In the genomic region with DNA sequence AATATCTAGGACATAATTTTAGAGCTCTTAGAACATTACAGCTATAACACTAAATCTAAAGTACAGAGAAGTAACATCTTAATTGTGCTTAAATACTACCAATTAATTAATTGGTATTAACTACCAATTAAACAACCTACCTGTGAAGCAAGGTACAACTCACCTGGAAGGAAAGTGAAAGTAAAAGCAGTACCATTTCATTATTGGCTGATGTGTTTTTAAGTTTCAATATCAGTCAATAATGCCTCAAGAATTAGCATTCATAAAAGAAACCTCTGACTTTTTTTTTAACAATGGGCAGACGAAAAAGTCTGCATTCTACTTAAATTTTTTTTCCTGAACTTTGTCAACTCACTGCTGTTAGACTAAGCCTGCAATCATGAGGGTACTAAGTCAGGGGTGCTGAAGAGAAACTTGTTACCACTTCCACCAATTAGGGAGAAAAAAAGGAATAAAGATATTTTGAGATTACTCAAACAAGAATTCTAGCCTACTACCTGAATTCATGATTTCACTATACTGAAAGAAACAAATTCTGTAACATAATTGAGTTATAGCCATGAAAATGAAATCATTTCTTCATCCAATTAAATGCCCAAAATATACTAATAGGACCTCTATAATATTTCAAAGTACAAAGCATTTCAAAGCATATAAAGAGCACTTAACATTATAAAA, we compare ENCODE assay signal across 13 cellular contexts. TPM values are rescaled to one million over a fixed set of nuclear protein-coding genes. Genes with fewer than 3 reads are reported as not detected.
A peak's percentile ranks its signal among the peaks of the same experiment; 100 is the strongest.
DNase-seq lines count a peak whose midpoint lies in the region; ATAC-seq, FAIRE-seq and TF ChIP-seq lines count a peak whose summit lies in the region.
"Had no signal": no experiment of that assay in that cellular context is flagged by ENCODE, and none has a peak within 500 bp of the region (broad histone marks: within the 10 kb centered on the region; RNA-seq: fewer than 3 reads in every experiment).

No MANE protein-coding gene starts in this region.

- no peak for DNase-seq in MCF 10A (ENCODE audit: unreplicated experiment)
- no peak for DNase-seq in breast epithelium (ENCODE audit: low spot score in 2 of 2)
- DNase-seq in GM12878 (ENCODE audit: low read depth, low spot score) = no peak
- no peak for DNase-seq in PC-3
- DNase-seq in EL = no peak
- DNase-seq: DMS79 treated with DMSO at 0.1 percent for 48 hours, left cardiac atrium, MG63, NCI-H2171 had no signal

- H3K9ac ChIP-seq in Loucy (ENCODE audit: low read depth, low read length, poor library complexity, severe bottlenecking) (no peak overlapping the region), GM12878 (ENCODE audit: control insufficient read depth, insufficient read depth, low read length) (no peak overlapping the region), PC-3 (ENCODE audit: low read length) (no peak overlapping the region)

- WGBS in GM12878 (ENCODE audit: insufficient coverage, insufficient replicate concordance, low lambda C conversion rate, missing lambda C conversion rate) = 0% methylated on average over 1 of the region's 1 CpG

- TF ChIP-seq RAD21 in GM12878 (IDR thresholded peaks at IDR 0.05; ENCODE audit: insufficient read depth, low read depth, low read length) = no peak

- H3K4me1 ChIP-seq in breast epithelium (no peaks in the 10 kb centered on the region), Loucy (ENCODE audit: insufficient read depth, low read length, poor library complexity, severe bottlenecking) (peaks cover 11% of the 10 kb centered on the region), GM12878 (ENCODE audit: control insufficient read depth, insufficient read depth, low read length) (peaks cover 14% of the 10 kb centered on the region), PC-3 (ENCODE audit: insufficient read depth, low read length) (no peaks in the 10 kb centered on the region)

- peak overlapping the region; percentile 28 for H3K4me3 Mint-ChIP-seq in MCF 10A (ENCODE audit: unreplicated experiment)
- peak overlapping the region; percentile 51 for H3K4me3 Mint-ChIP-seq in stimulated activated memory B cell treated with anti-CD40 and anti-IgM and Interleukin-4, amounts not matched to agents 10 μg/mL and 1 μg/mL and 100 μg/mL, for 72 hours

- CTCF ChIA-PET in MCF 10A (lab: Yijun Ruan, JAX) = no interaction called here
- CTCF ChIA-PET in GM12878 (lab: Yijun Ruan, JAX) = no interaction called here
- CTCF ChIA-PET in PC-3 (lab: Charles Lee) = no interaction called here

- H3K27ac ChIP-seq in breast epithelium (no peak overlapping the region), GM12878 (ENCODE audit: control insufficient read depth, insufficient read depth) (no peak overlapping the region), PC-3 (ENCODE audit: low read length) (no peak overlapping the region)
- H3K27ac ChIP-seq: esophagus muscularis mucosa had no signal

- intact Hi-C loops in MCF 10A (cut with micrococcal nuclease) = no loop called here
- intact Hi-C loops in breast epithelium (cut with DNase I; ENCODE audit: low total_unique reads) = no loop called here
- intact Hi-C loops in GM12878 (cut with micrococcal nuclease; ENCODE audit: unreplicated experiment) = no loop called here
- intact Hi-C loops in PC-3 (cut with micrococcal nuclease) = no loop called here

- H3K27ac Mint-ChIP-seq in MCF 10A (ENCODE audit: low read depth, unreplicated experiment) = peak overlapping the region; percentile 19
- peak overlapping the region; percentile 57 for H3K27ac Mint-ChIP-seq in stimulated activated memory B cell treated with anti-CD40 and anti-IgM and Interleukin-4, amounts not matched to agents 10 μg/mL and 1 μg/mL and 100 μg/mL, for 72 hours

- H3K36me3 Mint-ChIP-seq in MCF 10A (ENCODE audit: insufficient read depth, unreplicated experiment) = peaks cover 36% of the 10 kb centered on the region
- H3K36me3 Mint-ChIP-seq in stimulated activated memory B cell treated with anti-CD40 and anti-IgM and Interleukin-4, amounts not matched to agents 10 μg/mL and 1 μg/mL and 100 μg/mL, for 72 hours = peaks cover 23% of the 10 kb centered on the region

- ATAC-seq in GM12878 (peak; percentile 40), PC-3 (no peak), GM19023 (IDR thresholded peaks at IDR 0.05; ENCODE audit: unreplicated experiment) (no peak)
- no peak for ATAC-seq in stimulated activated memory B cell treated with anti-CD40 and anti-IgM and Interleukin-4, amounts not matched to agents 10 μg/mL and 1 μg/mL and 100 μg/mL, for 72 hours
- ATAC-seq: left cardiac atrium had no signal

- in situ Hi-C loops in GM12878 (cut with MboI) = no loop called here

- TF ChIP-seq POLR2A in breast epithelium (IDR thresholded peaks at IDR 0.05) = no peak
- TF ChIP-seq POLR2A in GM12878 (IDR thresholded peaks at IDR 0.05; ENCODE audit: low read depth, low read length) = no peak

- RAD21 ChIA-PET in GM12878 (lab: Charles Lee; ENCODE audit: unreplicated experiment) = interaction anchor here (1.0 kb wide), 1 partner anchor 108 kb away, joined by 4 read pairs; no protein-coding TSS in a partner anchor

- H3K79me2 ChIP-seq in Loucy (ENCODE audit: insufficient read depth, low read length) (peaks cover 67% of the 10 kb centered on the region), GM12878 (ENCODE audit: control insufficient read depth, insufficient read depth, low read length) (peaks cover 65% of the 10 kb centered on the region), PC-3 (ENCODE audit: low read length) (peaks cover 40% of the 10 kb centered on the region)

- H4K20me1 ChIP-seq in Loucy (ENCODE audit: insufficient read depth, low read length, poor library complexity, severe bottlenecking) (peaks cover 29% of the 10 kb centered on the region), GM12878 (ENCODE audit: control insufficient read depth, insufficient read depth) (no peaks in the 10 kb centered on the region), PC-3 (ENCODE audit: low read length) (no peaks in the 10 kb centered on the region)

- no peak for TF ChIP-seq CTCF in MCF 10A (IDR thresholded peaks at IDR 0.05; ENCODE audit: unreplicated experiment)
- no peak for TF ChIP-seq CTCF in breast epithelium (IDR thresholded peaks at IDR 0.05)
- TF ChIP-seq CTCF in Loucy (conservative IDR thresholded peaks at IDR 0.05; ENCODE audit: low read length) = no peak
- TF ChIP-seq CTCF in GM12878 (IDR thresholded peaks at IDR 0.05 in 2 of 3, conservative IDR thresholded peaks at IDR 0.05 in 1 of 3; ENCODE audit: control insufficient read depth in 2 of 3, extremely low read depth in 1 of 3, insufficient read depth in 1 of 3, low read depth in 3 of 3, low read length in 3 of 3) = no peak
- TF ChIP-seq CTCF in PC-3 (conservative IDR thresholded peaks at IDR 0.05; ENCODE audit: low read depth, low read length) = no peak

- no peaks in the 10 kb centered on the region for H3K9me3 Mint-ChIP-seq in MCF 10A (ENCODE audit: unreplicated experiment)
- H3K9me3 Mint-ChIP-seq in stimulated activated memory B cell treated with anti-CD40 and anti-IgM and Interleukin-4, amounts not matched to agents 10 μg/mL and 1 μg/mL and 100 μg/mL, for 72 hours = no peaks in the 10 kb centered on the region

- H3K9me3 ChIP-seq in breast epithelium = no peaks in the 10 kb centered on the region
- H3K9me3 ChIP-seq in Loucy (ENCODE audit: insufficient read depth, low read depth, low read length) = no peaks in the 10 kb centered on the region
- H3K9me3 ChIP-seq in GM12878 (replicated peaks; ENCODE audit: control insufficient read depth, insufficient read depth, low read length) = no peaks in the 10 kb centered on the region
- no peaks in the 10 kb centered on the region for H3K9me3 ChIP-seq in PC-3 (ENCODE audit: low read length)
- H3K9me3 ChIP-seq: esophagus muscularis mucosa, MG63 had no signal

- H2AFZ ChIP-seq in Loucy (ENCODE audit: low read length) (no peak overlapping the region), GM12878 (ENCODE audit: control insufficient read depth, low read depth, low read length) (no peak overlapping the region), PC-3 (ENCODE audit: low read length) (no peak overlapping the region)

- H3K9me2 ChIP-seq in Loucy (replicated peaks; ENCODE audit: low read depth, low read length) = no peaks in the 10 kb centered on the region
- no peaks in the 10 kb centered on the region for H3K9me2 ChIP-seq in PC-3 (replicated peaks; ENCODE audit: low read length)

- BruUV-seq in MCF 10A (replicated peaks; lab: Mats Ljungman, UMichigan) = no TSS peak
- no TSS peak for BruUV-seq in GM12878 (replicated peaks; lab: Mats Ljungman, UMichigan)
- BruUV-seq in PC-3 (replicated peaks; lab: Mats Ljungman, UMichigan) = no TSS peak

- SMC1A ChIA-PET in GM12878 (lab: Charles Lee; ENCODE audit: uncharacterized antibody, unreplicated experiment) = interaction anchor here (1.0 to 1.2 kb wide), 4 partner anchors 9 to 99 kb away, joined by 3 read pairs; a partner anchor contains a TSS

- H3F3A ChIP-seq in Loucy (ENCODE audit: low read depth) = no peaks in the 10 kb centered on the region
- H3F3A ChIP-seq in PC-3 (ENCODE audit: low read length, unreplicated experiment) = no peaks in the 10 kb centered on the region

- POLR2A ChIA-PET in MCF 10A (lab: Yijun Ruan, JAX) (interaction anchor here (0.7 to 1.0 kb wide), 3 partner anchors 13 to 47 kb away, joined by 3 to 4 read pairs (median 4); a partner anchor contains a TSS), GM12878 (lab: Charles Lee) (no interaction called here), PC-3 (lab: Charles Lee; ENCODE audit: unreplicated experiment) (no interaction called here)

- H3K4me1 Mint-ChIP-seq in MCF 10A (ENCODE audit: insufficient read depth, unreplicated experiment) = no peaks in the 10 kb centered on the region
- H3K4me1 Mint-ChIP-seq in stimulated activated memory B cell treated with anti-CD40 and anti-IgM and Interleukin-4, amounts not matched to agents 10 μg/mL and 1 μg/mL and 100 μg/mL, for 72 hours = peaks cover 30% of the 10 kb centered on the region

- H3K27me3 Mint-ChIP-seq in MCF 10A (ENCODE audit: insufficient read depth, unreplicated experiment) = no peaks in the 10 kb centered on the region
- no peaks in the 10 kb centered on the region for H3K27me3 Mint-ChIP-seq in stimulated activated memory B cell treated with anti-CD40 and anti-IgM and Interleukin-4, amounts not matched to agents 10 μg/mL and 1 μg/mL and 100 μg/mL, for 72 hours

- no peak overlapping the region for H3K4me3 ChIP-seq in breast epithelium
- no peak overlapping the region for H3K4me3 ChIP-seq in Loucy (ENCODE audit: low read length, poor library complexity, severe bottlenecking)
- H3K4me3 ChIP-seq in GM12878 = no peak overlapping the region
- no peak overlapping the region for H3K4me3 ChIP-seq in PC-3 (ENCODE audit: low read length)
- H3K4me3 ChIP-seq: esophagus muscularis mucosa, MG63 had no signal

- H3K4me2 ChIP-seq in Loucy (ENCODE audit: low read depth, low read length, poor library complexity, severe bottlenecking) = peak overlapping the region; percentile 35
- H3K4me2 ChIP-seq in GM12878 (ENCODE audit: control insufficient read depth, insufficient read depth) = 0 out of 2 replicates have a peak overlapping the region, but pooled peaks have one; percentile 5
- no peak overlapping the region for H3K4me2 ChIP-seq in PC-3 (ENCODE audit: low read length)

- H3K27me3 ChIP-seq in breast epithelium (no peaks in the 10 kb centered on the region), Loucy (ENCODE audit: insufficient read depth, low read length, poor library complexity, severe bottlenecking) (no peaks in the 10 kb centered on the region), GM12878 (replicated peaks in 1 of 2; ENCODE audit: control insufficient read depth in 2 of 2, insufficient read depth in 2 of 2, low read length in 1 of 2) (no peaks in the 10 kb centered on the region), PC-3 (ENCODE audit: low read length) (no peaks in the 10 kb centered on the region)
- H3K27me3 ChIP-seq: esophagus muscularis mucosa, MG63 had no signal

- FAIRE-seq in GM12878 (lab: Jason Lieb, UNC) = peak; percentile 31

- H3K36me3 ChIP-seq in breast epithelium = no peaks in the 10 kb centered on the region
- H3K36me3 ChIP-seq in Loucy (ENCODE audit: insufficient read depth, low read length) = peaks cover 43% of the 10 kb centered on the region; the same call in 1 of the 2 replicates
- peaks cover 0 to 8% of the 10 kb centered on the region in 2 experiments; a peak in 3 of 4 replicates for H3K36me3 ChIP-seq in GM12878 (ENCODE audit: control insufficient read depth in 2 of 2, insufficient read depth in 2 of 2, low read length in 1 of 2)
- H3K36me3 ChIP-seq in PC-3 (ENCODE audit: low read depth, low read length) = no peaks in the 10 kb centered on the region; the same call in 1 of the 2 replicates

- TF ChIP-seq EP300 in GM12878 (IDR thresholded peaks at IDR 0.05; ENCODE audit: borderline replicate concordance in 1 of 2, control insufficient read depth in 1 of 2, low read depth in 2 of 2, low read length in 2 of 2) = no peak

RNA-seq across cellular contexts. Expression of a gene that starts 19.9 kb away (rescaled TPM):
- total RNA-seq in MCF 10A (2022) = 24.3 and 24.7 TPM in 2 replicates
- total RNA-seq in breast epithelium = 10 to 100 TPM; 22.4 to 32.9 (median 29.2) TPM
- 60.0 and 61.3 TPM in 2 replicates for total RNA-seq in GM12878 (2013; cell fraction: nucleolus; rRNA removed)
- total RNA-seq in GM12878 (2014; rRNA removed) = 21.0 and 25.0 TPM in 2 replicates
- 42.6 and 44.2 TPM in 2 replicates for total RNA-seq in GM12878 (2014; rRNA removed; fragmentation: Illumina TruSeq; extraction: Trizol)
- 27.6 and 30.6 TPM in 2 replicates for total RNA-seq in GM12878 (2021)
- 14.9 TPM for polyA plus RNA-seq in GM12878 (2011; ENCODE audit: low read depth)
- polyA plus RNA-seq in GM12878 (2011; rRNA removed) = 24.3 and 37.9 TPM in 2 replicates
- 9.4 TPM in 2 replicates for polyA plus RNA-seq in GM12878 (2011; cell fraction: cytosol; rRNA removed)
- polyA plus RNA-seq in GM12878 (2011; cell fraction: nucleus; rRNA removed) = 11.4 and 14.7 TPM in 2 replicates
- 21.4 and 22.2 TPM in 2 replicates for polyA plus RNA-seq in GM12878 (2012)
- polyA plus RNA-seq in GM12878 (2014; fragmentation: Illumina TruSeq; extraction: Trizol) = 44.4 and 57.4 TPM in 2 replicates
- polyA plus RNA-seq in GM12878 (2014; fragmentation: Nextera tagmentation; extraction: Ambion mirVana) = 10 to 100 TPM; 21.2 to 22.2 TPM
- 19.6 and 24.0 TPM in 2 replicates for polyA plus RNA-seq in GM12878 (2014; rRNA removed)
- 10 to 100 TPM; 34.2 to 34.6 TPM for polyA plus RNA-seq in GM12878 (2016; fragmentation: Nextera tagmentation; extraction: Ambion mirVana)
- polyA minus RNA-seq in GM12878 (2011; rRNA and poly(A)+ RNA removed) = 15.9 and 23.0 TPM in 2 replicates
- polyA minus RNA-seq in GM12878 (2011; cell fraction: cytosol; rRNA and poly(A)+ RNA removed) = 7.8 and 9.9 TPM in 2 replicates
- 10.0 and 14.7 TPM in 2 replicates for polyA minus RNA-seq in GM12878 (2011; cell fraction: nucleus; rRNA and poly(A)+ RNA removed)
- 10.4 and 12.0 TPM in 2 replicates for total RNA-seq in PC-3 (2014; rRNA removed)

RNA-seq across cellular contexts. Expression of a gene that starts 46.0 kb away (rescaled TPM):
- total RNA-seq in MCF 10A (2022) = 16.0 and 17.3 TPM in 2 replicates
- total RNA-seq in breast epithelium = 10 to 100 TPM; 22.3 to 35.7 (median 31.9) TPM
- 62.0 and 80.8 TPM in 2 replicates for total RNA-seq in GM12878 (2013; cell fraction: nucleolus; rRNA removed)
- total RNA-seq in GM12878 (2014; rRNA removed) = 23.7 and 27.0 TPM in 2 replicates
- 26.3 and 29.0 TPM in 2 replicates for total RNA-seq in GM12878 (2014; rRNA removed; fragmentation: Illumina TruSeq; extraction: Trizol)
- 33.9 and 35.0 TPM in 2 replicates for total RNA-seq in GM12878 (2021)
- polyA plus RNA-seq in GM12878 (2011; ENCODE audit: low read depth) = 14.5 TPM
- polyA plus RNA-seq in GM12878 (2011; rRNA removed) = 26.2 and 26.6 TPM in 2 replicates
- 24.4 and 40.2 TPM in 2 replicates for polyA plus RNA-seq in GM12878 (2011; cell fraction: cytosol; rRNA removed)
- polyA plus RNA-seq in GM12878 (2011; cell fraction: nucleus; rRNA removed) = 14.8 and 15.8 TPM in 2 replicates
- 14.8 and 20.4 TPM in 2 replicates for polyA plus RNA-seq in GM12878 (2012)
- polyA plus RNA-seq in GM12878 (2014; fragmentation: Illumina TruSeq; extraction: Trizol) = 29.5 and 35.9 TPM in 2 replicates
- polyA plus RNA-seq in GM12878 (2014; fragmentation: Nextera tagmentation; extraction: Ambion mirVana) = 10 to 100 TPM; 11.3 to 12.0 TPM
- polyA plus RNA-seq in GM12878 (2014; rRNA removed) = 24.0 and 27.5 TPM in 2 replicates
- polyA plus RNA-seq in GM12878 (2016; fragmentation: Nextera tagmentation; extraction: Ambion mirVana) = 10 to 100 TPM; 28.8 to 31.9 TPM
- polyA minus RNA-seq in GM12878 (2011; rRNA and poly(A)+ RNA removed) = 63.1 and 90.8 TPM in 2 replicates
- polyA minus RNA-seq in GM12878 (2011; cell fraction: cytosol; rRNA and poly(A)+ RNA removed) = 22.9 and 26.3 TPM in 2 replicates
- polyA minus RNA-seq in GM12878 (2011; cell fraction: nucleus; rRNA and poly(A)+ RNA removed) = 18.8 and 20.7 TPM in 2 replicates
- 8.1 and 18.7 TPM in 2 replicates for total RNA-seq in PC-3 (2014; rRNA removed)
